Comparison of ENCODE assay signal across 9 cellular contexts in the genomic region with DNA sequence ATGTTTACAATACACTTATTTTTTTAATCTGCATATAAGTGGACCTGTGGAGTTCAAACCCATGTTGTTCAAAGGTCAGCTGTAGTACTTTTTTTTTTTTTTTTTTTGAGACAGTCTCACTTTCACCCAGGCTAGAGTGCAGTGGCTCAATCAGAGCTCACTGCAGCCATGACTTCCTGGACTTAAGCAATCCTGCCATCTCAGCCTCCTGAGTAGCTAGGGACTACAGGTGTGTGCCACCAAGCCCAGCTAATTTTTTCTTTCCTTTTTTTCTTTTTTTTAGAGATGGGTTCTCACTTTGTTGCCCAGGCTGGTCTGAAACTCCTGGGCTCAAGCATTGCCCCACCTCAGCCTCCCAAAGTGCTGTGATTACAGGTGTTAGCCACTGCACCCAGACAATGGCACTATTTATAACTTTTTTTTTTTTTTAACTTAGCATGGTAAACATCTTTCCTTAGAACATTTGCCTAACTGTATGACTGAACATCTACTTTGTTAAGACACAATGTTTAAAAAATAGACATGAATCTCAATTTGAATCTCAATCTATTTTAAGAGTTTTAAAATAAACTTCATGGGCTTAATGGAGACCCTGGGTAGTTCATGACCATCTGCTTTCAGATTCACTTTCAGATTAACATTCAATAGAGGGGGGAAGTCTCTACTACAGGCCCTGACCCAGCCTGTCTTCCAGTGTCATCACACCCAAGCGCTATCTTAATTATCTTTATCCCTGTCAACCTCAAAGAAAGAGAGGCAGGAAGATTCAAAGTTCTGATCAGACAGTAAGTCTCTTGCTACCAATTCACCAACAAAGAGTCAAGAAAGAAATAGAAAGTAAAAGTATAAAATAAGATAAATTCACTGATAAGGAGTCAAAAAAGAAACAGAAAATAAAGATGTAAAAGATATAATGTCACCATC.
DNase-seq lines count a peak whose midpoint lies in the region; ATAC-seq and TF ChIP-seq lines count a peak whose summit lies in the region.
"Had no signal": no experiment of that assay in that cellular context is flagged by ENCODE, and none has a peak within 500 bp of the region (broad histone marks: within the 10 kb centered on the region; RNA-seq: fewer than 3 reads in every experiment).

No MANE protein-coding gene starts in this region.

- H3K27ac Mint-ChIP-seq in CD4-positive, alpha-beta T cell = peak overlapping the region; percentile 84
- H3K27ac Mint-ChIP-seq in activated CD4-positive, alpha-beta memory T cell treated with anti-CD3 and anti-CD28 coated beads for 36 hours = peak overlapping the region; percentile 87
- no peak overlapping the region for H3K27ac Mint-ChIP-seq in endothelial cell (ENCODE audit: unreplicated experiment)

- TF ChIP-seq CTCF in CD4-positive, alpha-beta T cell (IDR thresholded peaks at IDR 0.05) = no peak
- no peak for TF ChIP-seq CTCF in endothelial cell (IDR thresholded peaks at IDR 0.05; ENCODE audit: unreplicated experiment)
- no peak for TF ChIP-seq CTCF in upper lobe of right lung (IDR thresholded peaks at IDR 0.05)

- no peaks in the 10 kb centered on the region for H3K9me3 Mint-ChIP-seq in CD4-positive, alpha-beta T cell
- peaks cover 15% of the 10 kb centered on the region for H3K9me3 Mint-ChIP-seq in activated CD4-positive, alpha-beta memory T cell treated with anti-CD3 and anti-CD28 coated beads for 36 hours
- no peaks in the 10 kb centered on the region for H3K9me3 Mint-ChIP-seq in endothelial cell (ENCODE audit: unreplicated experiment)

- POLR2A ChIA-PET in CD4-positive, alpha-beta T cell (lab: Charles Lee) = interaction anchor here (0.7 to 2.7 kb wide), 8 partner anchors 11 to 47 kb away, joined by 3 to 13 read pairs (median 5); no protein-coding TSS in a partner anchor
- POLR2A ChIA-PET in activated CD4-positive, alpha-beta memory T cell treated with anti-CD3 and anti-CD28 coated beads for 36 hours (lab: Charles Lee) = no interaction called here

- no peaks in the 10 kb centered on the region for H3K27me3 ChIP-seq in CD4-positive, alpha-beta T cell (ENCODE audit: control insufficient read depth, insufficient read depth, low read length)
- H3K27me3 ChIP-seq in upper lobe of right lung = no peaks in the 10 kb centered on the region

- H3K4me1 Mint-ChIP-seq in CD4-positive, alpha-beta T cell (ENCODE audit: low read depth) = peaks cover 92% of the 10 kb centered on the region
- H3K4me1 Mint-ChIP-seq in activated CD4-positive, alpha-beta memory T cell treated with anti-CD3 and anti-CD28 coated beads for 36 hours (ENCODE audit: low read depth) = peaks cover 70% of the 10 kb centered on the region
- H3K4me1 Mint-ChIP-seq in endothelial cell (ENCODE audit: unreplicated experiment) = peaks cover 55% of the 10 kb centered on the region

- H3K27me3 Mint-ChIP-seq in CD4-positive, alpha-beta T cell = no peaks in the 10 kb centered on the region
- no peaks in the 10 kb centered on the region for H3K27me3 Mint-ChIP-seq in activated CD4-positive, alpha-beta memory T cell treated with anti-CD3 and anti-CD28 coated beads for 36 hours
- peaks cover 7% of the 10 kb centered on the region for H3K27me3 Mint-ChIP-seq in endothelial cell (ENCODE audit: unreplicated experiment)

- H3K4me3 ChIP-seq in upper lobe of right lung = no peak overlapping the region

- peaks cover 49% of the 10 kb centered on the region for H3K36me3 Mint-ChIP-seq in CD4-positive, alpha-beta T cell (ENCODE audit: low read depth)
- peaks cover 37% of the 10 kb centered on the region for H3K36me3 Mint-ChIP-seq in activated CD4-positive, alpha-beta memory T cell treated with anti-CD3 and anti-CD28 coated beads for 36 hours
- peaks cover 60% of the 10 kb centered on the region for H3K36me3 Mint-ChIP-seq in endothelial cell (ENCODE audit: low read depth, unreplicated experiment)

- in situ Hi-C loops in G401 (cut with HindIII; ENCODE audit: low sequenced_read_pairs) = no loop called here

- H3K9me3 ChIP-seq in CD4-positive, alpha-beta T cell (ENCODE audit: control insufficient read depth, low read length) = no peaks in the 10 kb centered on the region
- H3K9me3 ChIP-seq in upper lobe of right lung = no peaks in the 10 kb centered on the region

- DNase-seq in CD4-positive, alpha-beta T cell = no peak
- DNase-seq in activated CD4-positive, alpha-beta memory T cell treated with anti-CD3 and anti-CD28 coated beads for 36 hours = no peak
- DNase-seq in DMS153 (lab: John Stamatoyannopoulos, UW) = no peak
- no peak for DNase-seq in G401 (ENCODE audit: low spot score)
- DNase-seq in endothelial cell (ENCODE audit: low spot score) = no peak
- DNase-seq in upper lobe of right lung = no peak
- DNase-seq: Kasumi-1 had no signal

- CTCF ChIA-PET in CD4-positive, alpha-beta T cell (lab: Charles Lee) = no interaction called here
- CTCF ChIA-PET in activated CD4-positive, alpha-beta memory T cell treated with anti-CD3 and anti-CD28 coated beads for 36 hours (lab: Charles Lee) = interaction anchor here (1.0 kb wide), 1 partner anchor 40 kb away, joined by 3 read pairs; no protein-coding TSS in a partner anchor

- H3K4me1 ChIP-seq in upper lobe of right lung = no peaks in the 10 kb centered on the region

- peak overlapping the region; percentile 18 for H3K4me3 Mint-ChIP-seq in CD4-positive, alpha-beta T cell
- peak overlapping the region; percentile 47 for H3K4me3 Mint-ChIP-seq in activated CD4-positive, alpha-beta memory T cell treated with anti-CD3 and anti-CD28 coated beads for 36 hours
- H3K4me3 Mint-ChIP-seq in endothelial cell (ENCODE audit: unreplicated experiment) = no peak overlapping the region

- H3K27ac ChIP-seq in CD4-positive, alpha-beta T cell (ENCODE audit: low read depth, low read length) = peak overlapping the region; percentile 61
- H3K27ac ChIP-seq in upper lobe of right lung = no peak overlapping the region

- ATAC-seq in CD4-positive, alpha-beta T cell (ENCODE audit: poor library complexity) = peak; percentile 76
- peak; percentile 88 for ATAC-seq in GM19324 (IDR thresholded peaks at IDR 0.05; ENCODE audit: low FRiP score, unreplicated experiment)
- peak; percentile 85 for ATAC-seq in HG03039 (IDR thresholded peaks at IDR 0.05; ENCODE audit: unreplicated experiment)
- no peak for ATAC-seq in upper lobe of right lung

- intact Hi-C loops in CD4-positive, alpha-beta T cell (cut with DNase I, micrococcal nuclease) = loop anchor here in 1 of 2 experiments (5.0 to 10.0 kb wide), 2 partner anchors 188 to 511 kb away; no protein-coding TSS in a partner anchor
- intact Hi-C loops in activated CD4-positive, alpha-beta memory T cell treated with anti-CD3 and anti-CD28 coated beads for 36 hours (cut with micrococcal nuclease) = loop anchor here (1.0 kb wide), 3 partner anchors 9 to 29 kb away; no protein-coding TSS in a partner anchor
- intact Hi-C loops in upper lobe of right lung (cut with DNase I) = no loop called here

- H3K36me3 ChIP-seq in upper lobe of right lung = no peaks in the 10 kb centered on the region
